Comparison of ENCODE assay signal across 22 cellular contexts in genomic region chr11:82536706-82537105, GRCh38.
"Had no signal": no experiment of that assay in that cellular context is flagged by ENCODE, and none has a peak within 500 bp of the region (broad histone marks: within the 10 kb centered on the region; RNA-seq: fewer than 3 reads in every experiment).

No MANE protein-coding gene starts in this region.

- FAIRE-seq: colon, endothelial cell of umbilical vein, frontal cortex, islet of Langerhans, keratinocyte had no signal

- DNase-seq: dermis blood vessel endothelial cell; dorsolateral prefrontal cortex; effector CD4-positive, alpha-beta T cell; effector memory CD4-positive, alpha-beta T cell; esophagus squamous epithelium; foreskin fibroblast; heart left ventricle; hippocampal formation; left cardiac atrium; left lung; left ventricle myocardium superior; lower lobe of right lung; mesendoderm; midbrain; naive thymus-derived CD4-positive, alpha-beta T cell had no signal

- H3K27me3 ChIP-seq: dorsolateral prefrontal cortex, esophagus squamous epithelium, gastroesophageal sphincter, heart left ventricle, left lung had no signal

- H3K9me3 ChIP-seq: esophagus squamous epithelium, gastroesophageal sphincter, left lung, lower lobe of right lung had no signal

- H3K4me1 ChIP-seq: gastroesophageal sphincter, heart left ventricle, left lung, lower lobe of right lung had no signal

- H3K36me3 ChIP-seq: esophagus squamous epithelium, gastroesophageal sphincter, heart left ventricle, left lung, lower lobe of right lung had no signal

- H3K4me3 ChIP-seq: coronary artery, dorsolateral prefrontal cortex, esophagus squamous epithelium, gastroesophageal sphincter, heart left ventricle, left lung, lower lobe of right lung had no signal

- H3K27ac ChIP-seq: coronary artery, dorsolateral prefrontal cortex, esophagus squamous epithelium, gastroesophageal sphincter, heart left ventricle, left lung, lower lobe of right lung had no signal
